10 cellular contexts compared by ENCODE assay signal in the genomic region with DNA sequence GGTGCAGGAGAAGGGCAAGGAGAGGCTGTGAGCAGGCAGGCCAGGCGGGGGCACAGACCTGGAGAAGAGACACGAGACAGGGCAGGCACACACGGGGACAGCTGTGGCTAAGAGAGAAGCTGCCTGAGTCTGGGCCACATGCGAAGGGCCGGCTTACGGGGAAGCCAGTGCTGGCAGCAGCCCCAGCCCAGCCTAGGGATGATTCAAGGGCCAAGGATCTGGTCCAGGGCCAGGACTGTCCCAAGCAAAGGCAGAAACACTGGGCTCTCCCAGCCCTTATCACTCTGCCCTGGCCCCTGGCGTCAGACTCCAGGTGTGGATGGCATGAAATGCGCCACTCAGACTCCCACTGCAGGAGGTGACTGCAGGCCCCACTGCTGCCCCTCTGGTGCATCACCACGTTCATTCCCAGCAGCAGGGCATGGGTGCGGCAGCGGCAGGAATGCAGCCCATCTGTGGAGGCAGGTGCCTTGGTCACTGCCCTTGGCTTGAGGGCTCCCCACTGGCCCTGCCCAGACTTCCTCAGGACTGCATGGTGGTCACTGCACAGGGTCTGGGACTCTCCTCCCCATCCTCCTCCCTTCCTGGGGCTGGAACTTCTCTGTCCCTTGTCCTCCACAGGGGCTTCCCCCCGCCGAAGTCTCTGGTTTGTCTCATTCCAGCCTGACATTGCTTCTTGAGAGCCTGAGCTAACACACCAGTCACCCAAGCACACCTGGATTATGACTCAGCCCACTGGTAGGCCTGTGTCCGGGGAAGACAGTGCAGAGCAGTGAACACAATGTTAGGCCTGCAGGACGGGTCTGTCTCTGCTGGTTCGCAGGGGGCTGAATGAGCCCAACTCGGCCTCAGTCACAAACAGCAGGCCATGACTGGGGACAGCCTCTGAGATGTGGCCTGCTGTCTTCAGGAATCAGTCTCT.
DNase-seq lines count a peak whose midpoint lies in the region; ATAC-seq, FAIRE-seq and TF ChIP-seq lines count a peak whose summit lies in the region.
"Had no signal": no experiment of that assay in that cellular context is flagged by ENCODE, and none has a peak within 500 bp of the region (broad histone marks: within the 10 kb centered on the region; RNA-seq: fewer than 3 reads in every experiment).

No MANE protein-coding gene starts in this region.

- no peak for FAIRE-seq in bronchial epithelial cell (lab: Jason Lieb, UNC)
- no peak for FAIRE-seq in GM19239 (lab: Jason Lieb, UNC)
- FAIRE-seq: A204.1 had no signal

- H3K4me1 ChIP-seq in left lung (peaks cover 40 to 81% of the 10 kb centered on the region in 2 donors), tibial artery (peaks cover 0 to 48% (median 39%) of the 10 kb centered on the region in 4 donors)

- H3K4me3 ChIP-seq in bronchial epithelial cell (ENCODE audit: low read depth, low read length) (no peak overlapping the region), left lung (no peak overlapping the region), tibial artery (no peak overlapping the region)

- H3K36me3 Mint-ChIP-seq in activated CD4-positive, alpha-beta T cell treated with anti-CD3 and anti-CD28 coated beads for 36 hours (ENCODE audit: low read depth) = peaks cover 44% of the 10 kb centered on the region
- H3K36me3 Mint-ChIP-seq in activated CD4-positive, alpha-beta T cell treated with anti-CD3 and anti-CD28 coated beads, Interleukin-2, amount 10 ng/mL, durations not matched to agents 7 days and 5 days (ENCODE audit: low read depth) = peaks cover 45% of the 10 kb centered on the region
- H3K36me3 Mint-ChIP-seq: activated naive CD8-positive, alpha-beta T cell had no signal

- H3K9me3 ChIP-seq in left lung (no peaks in the 10 kb centered on the region), tibial artery (no peaks in the 10 kb centered on the region)

- H3K36me3 ChIP-seq in bronchial epithelial cell (ENCODE audit: control insufficient read depth, insufficient read depth, low read length) = peaks cover 13% of the 10 kb centered on the region
- H3K36me3 ChIP-seq in left lung = peaks cover 0 to 79% of the 10 kb centered on the region in 2 donors
- H3K36me3 ChIP-seq in tibial artery = peaks cover 35 to 75% (median 66%) of the 10 kb centered on the region in 3 donors

- intact Hi-C loops in activated CD4-positive, alpha-beta T cell treated with anti-CD3 and anti-CD28 coated beads for 36 hours (cut with DNase I, micrococcal nuclease) = no loop called here
- intact Hi-C loops in left lung (cut with DNase I) = no loop called here
- intact Hi-C loops in tibial artery (cut with DNase I; ENCODE audit: low total_unique reads) = no loop called here

- peak overlapping the region; percentile 27 for H3K27ac Mint-ChIP-seq in activated CD4-positive, alpha-beta T cell treated with anti-CD3 and anti-CD28 coated beads for 36 hours
- no peak overlapping the region for H3K27ac Mint-ChIP-seq in activated CD4-positive, alpha-beta T cell treated with anti-CD3 and anti-CD28 coated beads, Interleukin-2, amount 10 ng/mL, durations not matched to agents 7 days and 5 days

- H3K4me1 Mint-ChIP-seq in activated CD4-positive, alpha-beta T cell treated with anti-CD3 and anti-CD28 coated beads for 36 hours = peaks cover 3% of the 10 kb centered on the region
- H3K4me1 Mint-ChIP-seq in activated CD4-positive, alpha-beta T cell treated with anti-CD3 and anti-CD28 coated beads, Interleukin-2, amount 10 ng/mL, durations not matched to agents 7 days and 5 days = peaks cover 9% of the 10 kb centered on the region

- ATAC-seq in activated CD4-positive, alpha-beta T cell treated with anti-CD3 and anti-CD28 coated beads for 36 hours = no peak
- peak; percentile 51 for ATAC-seq in left lung

- no peak overlapping the region for H3K4me3 Mint-ChIP-seq in activated CD4-positive, alpha-beta T cell treated with anti-CD3 and anti-CD28 coated beads for 36 hours
- no peak overlapping the region for H3K4me3 Mint-ChIP-seq in activated CD4-positive, alpha-beta T cell treated with anti-CD3 and anti-CD28 coated beads, Interleukin-2, amount 10 ng/mL, durations not matched to agents 7 days and 5 days
- H3K4me3 Mint-ChIP-seq: activated naive CD8-positive, alpha-beta T cell had no signal

- CTCF ChIA-PET in activated CD4-positive, alpha-beta T cell treated with anti-CD3 and anti-CD28 coated beads for 36 hours (lab: Charles Lee) = no interaction called here
- CTCF ChIA-PET in activated CD4-positive, alpha-beta T cell treated with anti-CD3 and anti-CD28 coated beads, Interleukin-2, amount 10 ng/mL, durations not matched to agents 7 days and 5 days (lab: Charles Lee) = no interaction called here

- H3K9me3 Mint-ChIP-seq in activated CD4-positive, alpha-beta T cell treated with anti-CD3 and anti-CD28 coated beads for 36 hours (ENCODE audit: low read depth) = no peaks in the 10 kb centered on the region
- no peaks in the 10 kb centered on the region for H3K9me3 Mint-ChIP-seq in activated CD4-positive, alpha-beta T cell treated with anti-CD3 and anti-CD28 coated beads, Interleukin-2, amount 10 ng/mL, durations not matched to agents 7 days and 5 days

- POLR2A ChIA-PET in activated CD4-positive, alpha-beta T cell treated with anti-CD3 and anti-CD28 coated beads for 36 hours (lab: Charles Lee) = no interaction called here
- POLR2A ChIA-PET in activated CD4-positive, alpha-beta T cell treated with anti-CD3 and anti-CD28 coated beads, Interleukin-2, amount 10 ng/mL, durations not matched to agents 7 days and 5 days (lab: Charles Lee) = no interaction called here

- TF ChIP-seq CTCF in bronchial epithelial cell (IDR thresholded peaks at IDR 0.05; ENCODE audit: insufficient read depth, low read length, severe bottlenecking) (no peak), left lung (IDR thresholded peaks at IDR 0.05) (no peak), tibial artery (IDR thresholded peaks at IDR 0.05) (no peak)

- DNase-seq in activated CD4-positive, alpha-beta T cell treated with anti-CD3 and anti-CD28 coated beads for 36 hours = no peak
- no peak for DNase-seq in activated CD4-positive, alpha-beta T cell treated with anti-CD3 and anti-CD28 coated beads, Interleukin-2, amount 10 ng/mL, durations not matched to agents 7 days and 5 days
- DNase-seq in bronchial epithelial cell (ENCODE audit: low read depth) = peak; percentile 84
- DNase-seq in left lung = peak; percentile 65 to 84
- peak; percentile 81 to 84 for DNase-seq in tibial artery
- DNase-seq in GM19240 (ENCODE audit: insufficient read length, low spot score) = no peak
- DNase-seq in NCI-H2196 (lab: John Stamatoyannopoulos, UW; ENCODE audit: unreplicated experiment) = no peak
- no peak for DNase-seq in GM19239 (ENCODE audit: insufficient read length, low spot score)

- peak overlapping the region; percentile 4 to 63 for H3K27ac ChIP-seq in left lung
- peak overlapping the region; percentile 1 to 25 for H3K27ac ChIP-seq in tibial artery

- no peaks in the 10 kb centered on the region for H3K27me3 ChIP-seq in bronchial epithelial cell (ENCODE audit: control insufficient read depth, insufficient read depth, low read length)
- no peaks in the 10 kb centered on the region for H3K27me3 ChIP-seq in left lung
- H3K27me3 ChIP-seq in tibial artery = no peaks in the 10 kb centered on the region

- no peaks in the 10 kb centered on the region for H3K27me3 Mint-ChIP-seq in activated CD4-positive, alpha-beta T cell treated with anti-CD3 and anti-CD28 coated beads for 36 hours
- H3K27me3 Mint-ChIP-seq in activated CD4-positive, alpha-beta T cell treated with anti-CD3 and anti-CD28 coated beads, Interleukin-2, amount 10 ng/mL, durations not matched to agents 7 days and 5 days = no peaks in the 10 kb centered on the region
- H3K27me3 Mint-ChIP-seq: activated naive CD8-positive, alpha-beta T cell had no signal

Comparison
In these comparisons a context has a peak if more than half of its experiments do, and no peak if none do; other contexts are left out.
1. DNase-seq: peak in bronchial epithelial cell (single experiment), left lung (2 of 2) and tibial artery (2 of 2); none in activated CD4-positive, alpha-beta T cell treated with anti-CD3 and anti-CD28 coated beads for 36 hours (single experiment), activated CD4-positive, alpha-beta T cell treated with anti-CD3 and anti-CD28 coated beads, Interleukin-2, amount 10 ng/mL, durations not matched to agents 7 days and 5 days (single experiment), GM19240 (single experiment), NCI-H2196 (single experiment) and GM19239 (single experiment).